Comparison of ENCODE assay signal across 10 cellular contexts in genomic region chr14:70644016-70644415, GRCh38. TPM values are rescaled to one million over a fixed set of nuclear protein-coding genes. Genes with fewer than 3 reads are reported as not detected.
DNase-seq lines count a peak whose midpoint lies in the region; ATAC-seq, FAIRE-seq and TF ChIP-seq lines count a peak whose summit lies in the region.
"Had no signal": no experiment of that assay in that cellular context is flagged by ENCODE, and none has a peak within 500 bp of the region (broad histone marks: within the 10 kb centered on the region; RNA-seq: fewer than 3 reads in every experiment).

No MANE protein-coding gene starts in this region.

- POLR2A ChIA-PET in GM10248 (lab: Yijun Ruan, JAX) = interaction anchor here (1.5 kb wide), 1 partner anchor 20 kb away, joined by 4 read pairs; no protein-coding TSS in a partner anchor

- H3K4me1 Mint-ChIP-seq in natural killer cell treated with Interleukin-12 subunit alpha and Interleukin-12 subunit beta and Interleukin-15 and Interleukin-18, amount 100 ng/mL, for 72 hours (ENCODE audit: low read depth in 2 of 2) = peaks cover 15 to 22% of the 10 kb centered on the region in 2 donors
- peaks cover 8 to 50% of the 10 kb centered on the region in 2 donors for H3K4me1 Mint-ChIP-seq in natural killer cell
- H3K4me1 Mint-ChIP-seq in activated T-helper 1 cell treated with anti-CD3 and anti-CD28 coated beads, Interleukin-12 subunit alpha, Interleukin-12 subunit beta, Interleukin-2, Interleukin-4 antibody, amounts not matched to agents 30 ng/mL and 10 ng/mL and 1 ng/mL, durations not matched to agents 14 hours and 24 hours and 36 hours (ENCODE audit: low read depth) = peaks cover 70% of the 10 kb centered on the region

- no peak for DNase-seq in natural killer cell treated with Interleukin-12 subunit alpha and Interleukin-12 subunit beta and Interleukin-15 and Interleukin-18, amount 100 ng/mL, for 72 hours (ENCODE audit: low spot score)
- no peak for DNase-seq in natural killer cell
- no peak for DNase-seq in activated T-helper 1 cell treated with anti-CD3 and anti-CD28 coated beads, Interleukin-12 subunit alpha, Interleukin-12 subunit beta, Interleukin-2, Interleukin-4 antibody, amounts not matched to agents 30 ng/mL and 10 ng/mL and 1 ng/mL, durations not matched to agents 14 hours and 24 hours and 36 hours (ENCODE audit: low spot score)
- no peak for DNase-seq in urothelium cell line (ENCODE audit: low spot score)
- DNase-seq in GM10248 (ENCODE audit: extremely low spot score) = no peak
- no peak for DNase-seq in GF-D8 (lab: John Stamatoyannopoulos, UW)
- no peak for DNase-seq in putamen (ENCODE audit: low spot score)
- DNase-seq: KBM-7 had no signal

- H3K36me3 ChIP-seq in iPS-20b (ENCODE audit: insufficient read depth, low read depth, low read length) = no peaks in the 10 kb centered on the region
- H3K36me3 ChIP-seq: tibial nerve had no signal

- CTCF ChIA-PET in GM10248 (lab: Yijun Ruan, JAX) = interaction anchor here (1.1 to 3.3 kb wide), 3 partner anchors 10 to 23 kb away, joined by 3 to 11 read pairs (median 6); no protein-coding TSS in a partner anchor

- intact Hi-C loops in natural killer cell (cut with micrococcal nuclease) = no loop called here
- intact Hi-C loops in activated T-helper 1 cell treated with anti-CD3 and anti-CD28 coated beads, Interleukin-12 subunit alpha, Interleukin-12 subunit beta, Interleukin-2, Interleukin-4 antibody, amounts not matched to agents 30 ng/mL and 10 ng/mL and 1 ng/mL, durations not matched to agents 14 hours and 24 hours and 36 hours (cut with micrococcal nuclease) = loop anchor here (5.0 kb wide), 3 partner anchors 163 to 877 kb away; partner anchors contain the start of genes MAP3K9 and SRSF5

- H3K4me3 Mint-ChIP-seq in natural killer cell treated with Interleukin-12 subunit alpha and Interleukin-12 subunit beta and Interleukin-15 and Interleukin-18, amount 100 ng/mL, for 72 hours = peak overlapping the region; percentile 80
- no peak overlapping the region for H3K4me3 Mint-ChIP-seq in natural killer cell
- peak overlapping the region; percentile 90 for H3K4me3 Mint-ChIP-seq in activated T-helper 1 cell treated with anti-CD3 and anti-CD28 coated beads, Interleukin-12 subunit alpha, Interleukin-12 subunit beta, Interleukin-2, Interleukin-4 antibody, amounts not matched to agents 30 ng/mL and 10 ng/mL and 1 ng/mL, durations not matched to agents 14 hours and 24 hours and 36 hours

- peaks cover 57% of the 10 kb centered on the region for H3K4me1 ChIP-seq in iPS-20b (ENCODE audit: insufficient read depth, low read length)

- no peak overlapping the region for H3K27ac Mint-ChIP-seq in natural killer cell treated with Interleukin-12 subunit alpha and Interleukin-12 subunit beta and Interleukin-15 and Interleukin-18, amount 100 ng/mL, for 72 hours
- peak overlapping the region in 1 of 2 donors; percentile 86 for H3K27ac Mint-ChIP-seq in natural killer cell
- no peak overlapping the region for H3K27ac Mint-ChIP-seq in activated T-helper 1 cell treated with anti-CD3 and anti-CD28 coated beads, Interleukin-12 subunit alpha, Interleukin-12 subunit beta, Interleukin-2, Interleukin-4 antibody, amounts not matched to agents 30 ng/mL and 10 ng/mL and 1 ng/mL, durations not matched to agents 14 hours and 24 hours and 36 hours

- FAIRE-seq in urothelium cell line (lab: Jason Lieb, UNC) = peak; percentile 92

- 0 out of 2 replicates have a peak, but pooled peaks cover 5% of the 10 kb centered on the region for H3K27me3 ChIP-seq in iPS-20b (ENCODE audit: insufficient read depth, low read length)

- H3K27me3 Mint-ChIP-seq in natural killer cell treated with Interleukin-12 subunit alpha and Interleukin-12 subunit beta and Interleukin-15 and Interleukin-18, amount 100 ng/mL, for 72 hours = peaks cover 9 to 17% of the 10 kb centered on the region in 2 donors
- peaks cover 3 to 16% of the 10 kb centered on the region in 2 donors for H3K27me3 Mint-ChIP-seq in natural killer cell (ENCODE audit: low read depth in 2 of 2)
- peaks cover 9% of the 10 kb centered on the region for H3K27me3 Mint-ChIP-seq in activated T-helper 1 cell treated with anti-CD3 and anti-CD28 coated beads, Interleukin-12 subunit alpha, Interleukin-12 subunit beta, Interleukin-2, Interleukin-4 antibody, amounts not matched to agents 30 ng/mL and 10 ng/mL and 1 ng/mL, durations not matched to agents 14 hours and 24 hours and 36 hours (ENCODE audit: insufficient read depth)

- ATAC-seq in natural killer cell treated with Interleukin-12 subunit alpha and Interleukin-12 subunit beta and Interleukin-15 and Interleukin-18, amount 100 ng/mL, for 72 hours = no peak
- no peak for ATAC-seq in natural killer cell

- TF ChIP-seq CTCF in natural killer cell (IDR thresholded peaks at IDR 0.05) (no peak), GM10248 (IDR thresholded peaks at IDR 0.05; ENCODE audit: control extremely low read depth, extremely low read depth, low read depth, missing control alignments) (no peak)

- H3K9me3 ChIP-seq in iPS-20b (ENCODE audit: insufficient read depth, low read depth, low read length) = no peaks in the 10 kb centered on the region
- H3K9me3 ChIP-seq: tibial nerve had no signal

- no peak overlapping the region for H3K27ac ChIP-seq in iPS-20b (ENCODE audit: low read length)

- H3K9me3 Mint-ChIP-seq in natural killer cell treated with Interleukin-12 subunit alpha and Interleukin-12 subunit beta and Interleukin-15 and Interleukin-18, amount 100 ng/mL, for 72 hours = no peaks in the 10 kb centered on the region
- no peaks in the 10 kb centered on the region for H3K9me3 Mint-ChIP-seq in natural killer cell
- no peaks in the 10 kb centered on the region for H3K9me3 Mint-ChIP-seq in activated T-helper 1 cell treated with anti-CD3 and anti-CD28 coated beads, Interleukin-12 subunit alpha, Interleukin-12 subunit beta, Interleukin-2, Interleukin-4 antibody, amounts not matched to agents 30 ng/mL and 10 ng/mL and 1 ng/mL, durations not matched to agents 14 hours and 24 hours and 36 hours

- peak overlapping the region; percentile 95 for H3K4me3 ChIP-seq in iPS-20b (ENCODE audit: low read length)

- H3K9ac ChIP-seq in iPS-20b (ENCODE audit: low read depth, low read length) = peak overlapping the region; percentile 90; the same call in 1 of the 2 replicates

- no peaks in the 10 kb centered on the region for H3K36me3 Mint-ChIP-seq in natural killer cell treated with Interleukin-12 subunit alpha and Interleukin-12 subunit beta and Interleukin-15 and Interleukin-18, amount 100 ng/mL, for 72 hours
- no peaks in the 10 kb centered on the region for H3K36me3 Mint-ChIP-seq in natural killer cell
- peaks cover 9% of the 10 kb centered on the region for H3K36me3 Mint-ChIP-seq in activated T-helper 1 cell treated with anti-CD3 and anti-CD28 coated beads, Interleukin-12 subunit alpha, Interleukin-12 subunit beta, Interleukin-2, Interleukin-4 antibody, amounts not matched to agents 30 ng/mL and 10 ng/mL and 1 ng/mL, durations not matched to agents 14 hours and 24 hours and 36 hours (ENCODE audit: low read depth)

RNA-seq across cellular contexts. Expression of gene TTC9, which starts 2.3 kb away (rescaled TPM):
- 1 to 10 TPM; 1.5 to 1.6 TPM for total RNA-seq in natural killer cell treated with Interleukin-12 subunit alpha and Interleukin-12 subunit beta and Interleukin-15 and Interleukin-18, amount 100 ng/mL, for 72 hours
- 1 to 10 TPM; 2.4 to 5.6 (median 3.8) TPM for total RNA-seq in natural killer cell
- 6.6 and 6.7 TPM in 2 replicates for total RNA-seq in activated T-helper 1 cell treated with anti-CD3 and anti-CD28 coated beads, Interleukin-12 subunit alpha, Interleukin-12 subunit beta, Interleukin-2, Interleukin-4 antibody, amounts not matched to agents 30 ng/mL and 10 ng/mL and 1 ng/mL, durations not matched to agents 14 hours and 24 hours and 36 hours

RNA-seq across cellular contexts. Expression of gene MED6, which starts 43.6 kb away (rescaled TPM):
- total RNA-seq in natural killer cell treated with Interleukin-12 subunit alpha and Interleukin-12 subunit beta and Interleukin-15 and Interleukin-18, amount 100 ng/mL, for 72 hours = 10 to 100 TPM; 60.0 to 66.8 TPM
- 100 to 1,000 TPM in 2 of 3 donors, 10 to 100 TPM in 1; 92.0 to 104 (median 102) TPM for total RNA-seq in natural killer cell
- 59.3 and 63.7 TPM in 2 replicates for total RNA-seq in activated T-helper 1 cell treated with anti-CD3 and anti-CD28 coated beads, Interleukin-12 subunit alpha, Interleukin-12 subunit beta, Interleukin-2, Interleukin-4 antibody, amounts not matched to agents 30 ng/mL and 10 ng/mL and 1 ng/mL, durations not matched to agents 14 hours and 24 hours and 36 hours
